17 cellular contexts compared by ENCODE assay signal in genomic region chr9:22838266-22838665, GRCh38.
DNase-seq lines count a peak whose midpoint lies in the region; ATAC-seq and TF ChIP-seq lines count a peak whose summit lies in the region.
"Had no signal": no experiment of that assay in that cellular context is flagged by ENCODE, and none has a peak within 500 bp of the region (broad histone marks: within the 10 kb centered on the region; RNA-seq: fewer than 3 reads in every experiment).

No MANE protein-coding gene starts in this region.

- no peaks in the 10 kb centered on the region for H3K27me3 ChIP-seq in colonic mucosa
- H3K27me3 ChIP-seq: BLaER1 had no signal

- no peaks in the 10 kb centered on the region for H3K36me3 ChIP-seq in colonic mucosa
- H3K36me3 ChIP-seq: BLaER1 had no signal

- DNase-seq in NCI-H2081 (lab: John Stamatoyannopoulos, UW) (peak; percentile 3 to 24), NCI-H2081 treated with DMSO at 0.1 percent for 48 hours (lab: John Stamatoyannopoulos, UW) (no peak), NCI-H748 treated with DMSO at 0.1 percent for 48 hours (lab: John Stamatoyannopoulos, UW) (peak; percentile 84), colonic mucosa (peak; percentile 28)
- DNase-seq in activated effector memory CD4-positive, alpha-beta T cell treated with anti-CD3 and anti-CD28 coated beads, Interleukin-2, amount 50 U/mL, for 16 hours: no peak
- DNase-seq in activated naive CD8-positive, alpha-beta T cell treated with anti-CD3 and anti-CD28 coated beads, Interleukin-2, amount 50 U/mL, for 24 hours: no peak
- DNase-seq: 8988T; Calu3; CD4-positive, alpha-beta memory T cell; DMS 273 treated with DMSO at 0.1 percent for 48 hours; DMS53; DND-41; H9 had no signal

- no peak overlapping the region for H3K4me3 ChIP-seq in colonic mucosa
- H3K4me3 ChIP-seq: BLaER1 had no signal

- H3K27me3 Mint-ChIP-seq in activated naive CD8-positive, alpha-beta T cell treated with anti-CD3 and anti-CD28 coated beads, Interleukin-2, amount 50 U/mL, for 24 hours: no peaks in the 10 kb centered on the region
- H3K27me3 Mint-ChIP-seq: CD4-positive, alpha-beta memory T cell had no signal

- H3K9ac ChIP-seq in colonic mucosa (ENCODE audit: low read depth in 2 of 2, low read length in 2 of 2): no peak overlapping the region
- H3K9ac ChIP-seq: BLaER1 had no signal

- no peaks in the 10 kb centered on the region for H3K4me1 ChIP-seq in colonic mucosa
- H3K4me1 ChIP-seq: BLaER1 had no signal

- no peaks in the 10 kb centered on the region for H3K4me1 Mint-ChIP-seq in activated naive CD8-positive, alpha-beta T cell treated with anti-CD3 and anti-CD28 coated beads, Interleukin-2, amount 50 U/mL, for 24 hours
- H3K4me1 Mint-ChIP-seq: CD14-positive monocyte; CD4-positive, alpha-beta memory T cell had no signal

- H3K9me3 ChIP-seq in colonic mucosa: no peaks in the 10 kb centered on the region
- H3K9me3 ChIP-seq: BLaER1 had no signal

- TF ChIP-seq CTCF in colonic mucosa (IDR thresholded peaks at IDR 0.05): no peak

- no peaks in the 10 kb centered on the region for H3K36me3 Mint-ChIP-seq in activated naive CD8-positive, alpha-beta T cell treated with anti-CD3 and anti-CD28 coated beads, Interleukin-2, amount 50 U/mL, for 24 hours (ENCODE audit: low read depth)
- H3K36me3 Mint-ChIP-seq: CD14-positive monocyte; CD4-positive, alpha-beta memory T cell had no signal

- peaks cover 4% of the 10 kb centered on the region for H3K9me3 Mint-ChIP-seq in activated naive CD8-positive, alpha-beta T cell treated with anti-CD3 and anti-CD28 coated beads, Interleukin-2, amount 50 U/mL, for 24 hours

- intact Hi-C loops in colonic mucosa (cut with DNase I): no loop called here

- no peak overlapping the region for H3K27ac ChIP-seq in colonic mucosa
- H3K27ac ChIP-seq: BLaER1 had no signal

- no peak for ATAC-seq in activated naive CD8-positive, alpha-beta T cell treated with anti-CD3 and anti-CD28 coated beads, Interleukin-2, amount 50 U/mL, for 24 hours
- ATAC-seq in HG03108 (IDR thresholded peaks at IDR 0.05; ENCODE audit: unreplicated experiment): no peak
- ATAC-seq: HepG2 had no signal

- H3K4me3 Mint-ChIP-seq in activated naive CD8-positive, alpha-beta T cell treated with anti-CD3 and anti-CD28 coated beads, Interleukin-2, amount 50 U/mL, for 24 hours: no peak overlapping the region
- H3K4me3 Mint-ChIP-seq: CD14-positive monocyte; CD4-positive, alpha-beta memory T cell; H9 had no signal

- no peak overlapping the region for H3K27ac Mint-ChIP-seq in activated naive CD8-positive, alpha-beta T cell treated with anti-CD3 and anti-CD28 coated beads, Interleukin-2, amount 50 U/mL, for 24 hours
- H3K27ac Mint-ChIP-seq: CD14-positive monocyte; CD4-positive, alpha-beta memory T cell; H9 had no signal

Comparison
In these comparisons a context has a peak if more than half of its experiments do, and no peak if none do; other contexts are left out.
1. DNase-seq: peak in NCI-H2081 (2 of 2), NCI-H748 treated with DMSO at 0.1 percent for 48 hours (single experiment) and colonic mucosa (single experiment); none in NCI-H2081 treated with DMSO at 0.1 percent for 48 hours (single experiment), activated effector memory CD4-positive, alpha-beta T cell treated with anti-CD3 and anti-CD28 coated beads, Interleukin-2, amount 50 U/mL, for 16 hours (single experiment) and activated naive CD8-positive, alpha-beta T cell treated with anti-CD3 and anti-CD28 coated beads, Interleukin-2, amount 50 U/mL, for 24 hours (single experiment).